ENCODE assay signal across 8 cellular contexts in genomic region chr19:42219812-42220750, GRCh38. TPM values are rescaled to one million over a fixed set of nuclear protein-coding genes. Genes with fewer than 3 reads are reported as not detected.
DNase-seq lines count a peak whose midpoint lies in the region; ATAC-seq and TF ChIP-seq lines count a peak whose summit lies in the region.

TSS of gene ZNF526 (plus strand) at chr19:42220312. CDS start at chr19:42224404, 4,092 bp downstream.

- H3K4me1 ChIP-seq in ovary (ENCODE audit: insufficient read depth) (peaks cover 6% of the 10 kb centered on the region), thyroid gland (peaks cover 33 to 45% of the 10 kb centered on the region in 2 donors)

- WGBS in ovary, 3 donors, result 0% methylated on average over 53 of the region's 53 CpGs
- 0 to 1% methylated on average over 50 to 52 of the region's 53 CpGs for WGBS in thyroid gland, 2 donors

- H3K27me3 ChIP-seq in ovary (no peaks in the 10 kb centered on the region), thyroid gland (no peaks in the 10 kb centered on the region)

- TF ChIP-seq EP300 in ovary (IDR thresholded peaks at IDR 0.05), result no peak

- TF ChIP-seq CTCF in GM12865 (IDR thresholded peaks at IDR 0.05; ENCODE audit: insufficient read depth, low read depth, low read length, missing control alignments), result no peak
- no peak for TF ChIP-seq CTCF in ovary (IDR thresholded peaks at IDR 0.05)
- no peak for TF ChIP-seq CTCF in thyroid gland (IDR thresholded peaks at IDR 0.05)

- peak; percentile 69 for TF ChIP-seq POLR2A in ovary (IDR thresholded peaks at IDR 0.05)
- TF ChIP-seq POLR2A in thyroid gland (IDR thresholded peaks at IDR 0.05), result peak in 1 of 2 donors; percentile 83

- peak within 1 kb of the TSS; percentile 97 for H3K4me3 Mint-ChIP-seq in activated naive CD8-positive, alpha-beta T cell treated with anti-CD3 and anti-CD28 coated beads, Interleukin-2, amount 10 ng/mL, durations not matched to agents 7 days and 5 days

- peaks cover 40% of the 10 kb centered on the region for H3K4me1 Mint-ChIP-seq in activated naive CD8-positive, alpha-beta T cell treated with anti-CD3 and anti-CD28 coated beads, Interleukin-2, amount 10 ng/mL, durations not matched to agents 7 days and 5 days

- DNase-seq in GM12865 (ENCODE audit: low read depth), result peak; percentile 99
- peak; percentile 76 for DNase-seq in NCI-H1417 treated with DMSO at 0.1 percent for 48 hours (lab: John Stamatoyannopoulos, UW)
- peak; percentile 81 to 92 for DNase-seq in SW 1271 (lab: John Stamatoyannopoulos, UW)
- DNase-seq in activated naive CD8-positive, alpha-beta T cell treated with anti-CD3 and anti-CD28 coated beads, Interleukin-2, amount 10 ng/mL, durations not matched to agents 7 days and 5 days, result peak; percentile 97
- DNase-seq in Right ventricle myocardium inferior (ENCODE audit: missing footprints), result peak; percentile 98
- peak; percentile 96 to 98 (median 96) for DNase-seq in ovary
- DNase-seq in thyroid gland, result peak; percentile 97 to 98

- no peaks in the 10 kb centered on the region for H3K9me3 Mint-ChIP-seq in activated naive CD8-positive, alpha-beta T cell treated with anti-CD3 and anti-CD28 coated beads, Interleukin-2, amount 10 ng/mL, durations not matched to agents 7 days and 5 days

- H3K36me3 ChIP-seq in ovary (no peaks in the 10 kb centered on the region), thyroid gland (peaks cover 9 to 10% of the 10 kb centered on the region in 2 donors)

- peak within 1 kb of the TSS; percentile 95 for H3K27ac Mint-ChIP-seq in activated naive CD8-positive, alpha-beta T cell treated with anti-CD3 and anti-CD28 coated beads, Interleukin-2, amount 10 ng/mL, durations not matched to agents 7 days and 5 days

- H3K27ac ChIP-seq in ovary (peak within 1 kb of the TSS; percentile 31 to 61), thyroid gland (peak within 1 kb of the TSS; percentile 52 to 85 (median 76))

- no peaks in the 10 kb centered on the region for H3K9me3 ChIP-seq in ovary
- H3K9me3 ChIP-seq in thyroid gland, result no peaks in the 10 kb centered on the region

- H3K4me3 ChIP-seq in GM12865 (ENCODE audit: low read depth, low read length) (peak within 1 kb of the TSS; percentile 74), ovary (peak within 1 kb of the TSS; percentile 72), thyroid gland (replicated peaks in 1 of 3) (peak within 1 kb of the TSS; percentile 33 to 72 (median 43))

- no peaks in the 10 kb centered on the region for H3K27me3 Mint-ChIP-seq in activated naive CD8-positive, alpha-beta T cell treated with anti-CD3 and anti-CD28 coated beads, Interleukin-2, amount 10 ng/mL, durations not matched to agents 7 days and 5 days

- POLR2A ChIA-PET in activated naive CD8-positive, alpha-beta T cell treated with anti-CD3 and anti-CD28 coated beads, Interleukin-2, amount 10 ng/mL, durations not matched to agents 7 days and 5 days (lab: Charles Lee), result interaction anchor here (0.6 to 2.3 kb wide), 15 partner anchors 10 to 144 kb away, joined by 3 to 18 read pairs (median 5); partner anchors contain the start of genes GSK3A and ZNF574

- ATAC-seq in HG02763 (IDR thresholded peaks at IDR 0.05; ENCODE audit: unreplicated experiment) (peak; percentile 71), Right ventricle myocardium inferior (peak; percentile 94)
- ATAC-seq in activated naive CD8-positive, alpha-beta T cell treated with anti-CD3 and anti-CD28 coated beads, Interleukin-2, amount 10 ng/mL, durations not matched to agents 7 days and 5 days (ENCODE audit: low read depth), result peak; percentile 82

- intact Hi-C loops in Right ventricle myocardium inferior (cut with DNase I) (loop anchor here (1.0 kb wide), 1 partner anchor 22 kb away; the partner anchor contains the start of gene GSK3A), ovary (cut with DNase I) (no loop called here), thyroid gland (cut with DNase I) (no loop called here)

- H3K36me3 Mint-ChIP-seq in activated naive CD8-positive, alpha-beta T cell treated with anti-CD3 and anti-CD28 coated beads, Interleukin-2, amount 10 ng/mL, durations not matched to agents 7 days and 5 days, result peaks cover 24% of the 10 kb centered on the region

RNA-seq across cellular contexts. Expression of gene ZNF526, which starts in this region (rescaled TPM):
- 10 to 100 TPM; 19.6 to 20.6 TPM for total RNA-seq in activated naive CD8-positive, alpha-beta T cell treated with anti-CD3 and anti-CD28 coated beads, Interleukin-2, amount 10 ng/mL, durations not matched to agents 7 days and 5 days
- 6.1 TPM for total RNA-seq in Right ventricle myocardium inferior
- 10 to 100 TPM in 5 of 7 donors, 1 to 10 TPM in 2; 2.4 to 17.9 (median 12.9) TPM for total RNA-seq in ovary
- polyA plus RNA-seq in ovary, result 1 to 10 TPM; 5.0 to 6.5 TPM
- 1 to 10 TPM; 4.6 to 7.9 (median 6.8) TPM for total RNA-seq in thyroid gland

Comparison
In these comparisons a context has a peak if more than half of its experiments do, and no peak if none do; other contexts are left out.
1. Peak in every context shown above with its lines: DNase-seq, ATAC-seq, H3K4me3 ChIP-seq and H3K27ac ChIP-seq.